In the genomic region with DNA sequence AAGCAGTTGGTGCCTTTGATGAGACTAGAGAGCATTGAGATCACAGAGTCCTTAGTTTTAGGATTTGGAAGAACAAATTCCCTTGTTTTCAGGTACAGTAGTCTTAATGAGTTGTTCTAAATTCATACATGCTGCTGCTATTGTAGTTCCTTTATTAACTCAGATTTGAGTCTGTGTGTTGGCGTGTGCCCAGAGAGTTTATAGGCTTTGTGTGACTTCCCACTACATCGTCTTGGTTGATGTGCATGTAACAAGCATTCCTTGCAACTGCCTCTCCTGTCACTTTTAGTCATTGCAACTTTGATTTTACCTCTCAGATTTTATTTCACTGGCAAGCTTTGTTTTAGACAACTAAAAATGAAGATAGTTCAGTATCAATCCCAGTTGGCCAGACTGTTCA, we compare ENCODE assay signal across 33 cellular contexts.
"Had no signal": no experiment of that assay in that cellular context is flagged by ENCODE, and none has a peak within 500 bp of the region (broad histone marks: within the 10 kb centered on the region; RNA-seq: fewer than 3 reads in every experiment).

No MANE protein-coding gene starts in this region.

- ATAC-seq: activated CD4-positive, alpha-beta T cell treated with anti-CD3 and anti-CD28 coated beads for 36 hours; activated CD4-positive, CD25-positive, alpha-beta regulatory T cell treated with anti-CD3 and anti-CD28 coated beads, Interleukin-2, amount 50 U/mL, for 24 hours; activated CD8-positive, alpha-beta T cell treated with anti-CD3 and anti-CD28 coated beads for 36 hours; activated naive CD4-positive, alpha-beta T cell treated with anti-CD3 and anti-CD28 coated beads, Interleukin-2, amount 50 U/mL, for 72 hours; body of pancreas; WTC11 had no signal

- H3K36me3 Mint-ChIP-seq: activated naive CD4-positive, alpha-beta T cell treated with anti-CD3 and anti-CD28 coated beads, Interleukin-2, amount 50 U/mL, for 72 hours; activated naive CD8-positive, alpha-beta T cell treated with anti-CD3 and anti-CD28 coated beads for 36 hours; WTC11 had no signal

- H3K27ac Mint-ChIP-seq: activated CD4-positive, alpha-beta memory T cell treated with anti-CD3 and anti-CD28 coated beads for 36 hours; activated CD4-positive, alpha-beta T cell treated with anti-CD3 and anti-CD28 coated beads for 36 hours; activated CD8-positive, alpha-beta T cell treated with anti-CD3 and anti-CD28 coated beads for 36 hours; activated naive CD4-positive, alpha-beta T cell treated with anti-CD3 and anti-CD28 coated beads, Interleukin-2, amount 50 U/mL, for 72 hours; activated naive CD8-positive, alpha-beta T cell treated with anti-CD3 and anti-CD28 coated beads for 36 hours; activated T-helper 2 cell treated with anti-CD3 and anti-CD28 coated beads, Interferon-gamma antibody, Interleukin-2, Interleukin-4, amounts not matched to agents 10 μg/mL and 5 μg/mL and 100 μg/mL, durations not matched to agents 14 hours and 24 hours and 36 hours; T-helper 1 cell treated with Interleukin-12 subunit alpha and Interleukin-12 subunit beta and Interleukin-4 antibody, amounts not matched to agents 30 μg/mL and 1 μg/mL, for 36 hours; T-helper 2 cell treated with Interferon-gamma antibody and Interleukin-4, amounts not matched to agents 5 μg/mL and 100 μg/mL, for 36 hours; WTC11 had no signal

- H3K4me3 Mint-ChIP-seq: activated CD4-positive, alpha-beta memory T cell treated with anti-CD3 and anti-CD28 coated beads for 36 hours; activated CD4-positive, alpha-beta T cell treated with anti-CD3 and anti-CD28 coated beads for 36 hours; activated CD8-positive, alpha-beta T cell treated with anti-CD3 and anti-CD28 coated beads for 36 hours; activated naive CD8-positive, alpha-beta T cell treated with anti-CD3 and anti-CD28 coated beads for 36 hours; T-helper 1 cell treated with Interleukin-12 subunit alpha and Interleukin-12 subunit beta and Interleukin-4 antibody, amounts not matched to agents 30 μg/mL and 1 μg/mL, for 36 hours; T-helper 2 cell treated with Interferon-gamma antibody and Interleukin-4, amounts not matched to agents 5 μg/mL and 100 μg/mL, for 36 hours; WTC11 had no signal

- H3K4me3 ChIP-seq: adrenal gland, body of pancreas, breast epithelium had no signal

- H3K9me3 Mint-ChIP-seq: activated CD4-positive, alpha-beta memory T cell treated with anti-CD3 and anti-CD28 coated beads for 36 hours; activated CD8-positive, alpha-beta T cell treated with anti-CD3 and anti-CD28 coated beads for 36 hours; activated naive CD4-positive, alpha-beta T cell treated with anti-CD3 and anti-CD28 coated beads, Interleukin-2, amount 50 U/mL, for 72 hours; activated naive CD8-positive, alpha-beta T cell treated with anti-CD3 and anti-CD28 coated beads for 36 hours; activated T-helper 2 cell treated with anti-CD3 and anti-CD28 coated beads, Interferon-gamma antibody, Interleukin-2, Interleukin-4, amounts not matched to agents 10 μg/mL and 5 μg/mL and 100 μg/mL, durations not matched to agents 14 hours and 24 hours and 36 hours; T-helper 1 cell treated with Interleukin-12 subunit alpha and Interleukin-12 subunit beta and Interleukin-4 antibody, amounts not matched to agents 30 μg/mL and 1 μg/mL, for 36 hours; T-helper 2 cell treated with Interferon-gamma antibody and Interleukin-4, amounts not matched to agents 5 μg/mL and 100 μg/mL, for 36 hours; WTC11 had no signal

- H3K27me3 Mint-ChIP-seq: activated CD4-positive, alpha-beta memory T cell treated with anti-CD3 and anti-CD28 coated beads for 36 hours; activated CD4-positive, alpha-beta T cell treated with anti-CD3 and anti-CD28 coated beads for 36 hours; activated CD8-positive, alpha-beta T cell treated with anti-CD3 and anti-CD28 coated beads for 36 hours; activated naive CD8-positive, alpha-beta T cell treated with anti-CD3 and anti-CD28 coated beads for 36 hours had no signal

- H3K4me1 Mint-ChIP-seq: activated CD4-positive, alpha-beta T cell treated with anti-CD3 and anti-CD28 coated beads for 36 hours; activated naive CD8-positive, alpha-beta T cell treated with anti-CD3 and anti-CD28 coated beads for 36 hours; WTC11 had no signal

- DNase-seq: activated CD4-positive, alpha-beta memory T cell treated with anti-CD3 and anti-CD28 coated beads for 36 hours; activated CD4-positive, alpha-beta T cell treated with anti-CD3 and anti-CD28 coated beads for 1 hour; activated CD4-positive, alpha-beta T cell treated with anti-CD3 and anti-CD28 coated beads for 36 hours; activated CD4-positive, alpha-beta T cell treated with anti-CD3 and anti-CD28 coated beads for 48 hours; activated CD4-positive, alpha-beta T cell treated with anti-CD3 and anti-CD28 coated beads, Interleukin-2, amount 50 U/mL, for 1 hour; activated CD4-positive, alpha-beta T cell treated with anti-CD3 and anti-CD28 coated beads, Interleukin-2, amount 50 U/mL, for 4 hours; activated CD4-positive, CD25-positive, alpha-beta regulatory T cell; activated CD8-positive, alpha-beta memory T cell treated with anti-CD3 and anti-CD28 coated beads, Interleukin-2, amount 50 U/mL, for 4 hours; activated CD8-positive, alpha-beta T cell treated with anti-CD3 and anti-CD28 coated beads for 36 hours; activated effector memory CD4-positive, alpha-beta T cell treated with Interleukin-2 at 50 U/mL for 16 hours; activated gamma-delta T cell; activated naive CD4-positive, alpha-beta T cell treated with anti-CD3 and anti-CD28 coated beads, Interleukin-2, amount 50 U/mL, for 16 hours; activated naive CD4-positive, alpha-beta T cell treated with Interleukin-2 at 50 U/mL for 16 hours; activated naive CD8-positive, alpha-beta T cell treated with anti-CD3 and anti-CD28 coated beads for 36 hours; activated T-cell treated with anti-CD3 and anti-CD28 coated beads for 4 hours; activated T-cell treated with anti-CD3 and anti-CD28 coated beads, Interleukin-2, amount 50 U/mL, for 1 hour; activated T-cell treated with anti-CD3 and anti-CD28 coated beads, Interleukin-2, amount 50 U/mL, for 48 hours; adrenal gland; amniotic stem cell; aorta; body of pancreas; brain microvascular endothelial cell; central memory CD4-positive, alpha-beta T cell; T-helper 2 cell; T-helper 9 cell; WERI-Rb-1 had no signal
